ENCODE assay signal across 9 cellular contexts in genomic region chr4:40055379-40055872, GRCh38. TPM values are rescaled to one million over a fixed set of nuclear protein-coding genes. Genes with fewer than 3 reads are reported as not detected.
DNase-seq lines count a peak whose midpoint lies in the region; ATAC-seq, FAIRE-seq and TF ChIP-seq lines count a peak whose summit lies in the region.
"Had no signal": no experiment of that assay in that cellular context is flagged by ENCODE, and none has a peak within 500 bp of the region (broad histone marks: within the 10 kb centered on the region; RNA-seq: fewer than 3 reads in every experiment).

No MANE protein-coding gene starts in this region.

- H3K27ac Mint-ChIP-seq in activated CD4-positive, alpha-beta T cell treated with anti-CD3 and anti-CD28 coated beads for 36 hours, result peak overlapping the region; percentile 97
- peak overlapping the region; percentile 97 to 100 (median 99) for H3K27ac Mint-ChIP-seq in brain

- H3K36me3 ChIP-seq in OCI-LY1 (ENCODE audit: insufficient read depth, low read length) (no peaks in the 10 kb centered on the region), mesodermal cell (ENCODE audit: control insufficient read depth, insufficient read depth, low read length) (peaks cover 10% of the 10 kb centered on the region), testis (ENCODE audit: low read depth, missing control alignments) (no peaks in the 10 kb centered on the region)

- peaks cover 39% of the 10 kb centered on the region for H3K4me1 ChIP-seq in OCI-LY1 (ENCODE audit: insufficient read depth, low read length, severe bottlenecking)
- peaks cover 14% of the 10 kb centered on the region for H3K4me1 ChIP-seq in mesodermal cell (ENCODE audit: control insufficient read depth, insufficient read depth, low read length, poor library complexity, severe bottlenecking)
- H3K4me1 ChIP-seq in testis, result peaks cover 6% of the 10 kb centered on the region

- H3K9ac ChIP-seq in OCI-LY1 (ENCODE audit: low read length), result peak overlapping the region; percentile 89

- H3K27ac ChIP-seq in OCI-LY1 (ENCODE audit: low read depth, low read length, poor library complexity, severe bottlenecking) (peak overlapping the region; percentile 90), mesodermal cell (ENCODE audit: low read depth, low read length, severe bottlenecking) (peak overlapping the region; percentile 100), testis (peak overlapping the region; percentile 99 to 100)

- H3K4me3 ChIP-seq in OCI-LY1 (ENCODE audit: low read depth, low read length, poor library complexity, severe bottlenecking), result peak overlapping the region; percentile 82
- H3K4me3 ChIP-seq in mesodermal cell (ENCODE audit: extremely low read depth, insufficient read depth, low read length, poor library complexity, severe bottlenecking), result peak overlapping the region; percentile 81
- H3K4me3 ChIP-seq in testis, result peak overlapping the region; percentile 90 to 96

- H4K20me1 ChIP-seq in OCI-LY1 (ENCODE audit: insufficient read depth, low read length), result no peaks in the 10 kb centered on the region

- no peaks in the 10 kb centered on the region for H3K9me3 Mint-ChIP-seq in activated CD4-positive, alpha-beta T cell treated with anti-CD3 and anti-CD28 coated beads for 36 hours (ENCODE audit: low read depth)
- peaks cover 0 to 3% (median 0%) of the 10 kb centered on the region in 5 experiments for H3K9me3 Mint-ChIP-seq in brain

- H3K27me3 ChIP-seq in OCI-LY1 (ENCODE audit: insufficient read depth, low read length) (no peaks in the 10 kb centered on the region), testis (no peaks in the 10 kb centered on the region)

- POLR2A ChIA-PET in activated CD4-positive, alpha-beta T cell treated with anti-CD3 and anti-CD28 coated beads for 36 hours (lab: Charles Lee), result interaction anchor here (0.9 to 1.6 kb wide), 4 partner anchors 77 to 261 kb away, joined by 4 to 9 read pairs (median 5); partner anchors contain the start of gene PDS5A

- H3K9me3 ChIP-seq in OCI-LY1 (ENCODE audit: low read length), result no peaks in the 10 kb centered on the region
- H3K9me3 ChIP-seq in mesodermal cell (ENCODE audit: control insufficient read depth, low read length), result no peaks in the 10 kb centered on the region
- H3K9me3 ChIP-seq in testis, result no peaks in the 10 kb centered on the region

- peak; percentile 5 for ATAC-seq in activated CD4-positive, alpha-beta T cell treated with anti-CD3 and anti-CD28 coated beads for 36 hours

- peaks cover 5% of the 10 kb centered on the region for H3K36me3 Mint-ChIP-seq in activated CD4-positive, alpha-beta T cell treated with anti-CD3 and anti-CD28 coated beads for 36 hours (ENCODE audit: low read depth)
- peaks cover 10% of the 10 kb centered on the region for H3K36me3 Mint-ChIP-seq in brain

- H2AFZ ChIP-seq in OCI-LY1 (ENCODE audit: low read length), result no peak overlapping the region

- H3K79me2 ChIP-seq in OCI-LY1 (ENCODE audit: insufficient read depth, low read length), result peaks cover 13% of the 10 kb centered on the region

- DNase-seq in activated CD4-positive, alpha-beta T cell treated with anti-CD3 and anti-CD28 coated beads for 36 hours, result peak; percentile 70
- DNase-seq in activated CD4-positive, alpha-beta T cell treated with anti-CD3 and anti-CD28 coated beads, Interleukin-2, amount 50 U/mL, for 1 hour, result no peak
- DNase-seq in testis, result no peak
- no peak for DNase-seq in ureter (ENCODE audit: low spot score)
- no peak for DNase-seq in H54 (ENCODE audit: insufficient read length, low spot score)

- H3K4me3 Mint-ChIP-seq in activated CD4-positive, alpha-beta T cell treated with anti-CD3 and anti-CD28 coated beads for 36 hours, result peak overlapping the region; percentile 92
- peak overlapping the region; percentile 84 to 94 (median 89) for H3K4me3 Mint-ChIP-seq in brain

- no peaks in the 10 kb centered on the region for H3K9me2 ChIP-seq in OCI-LY1 (ENCODE audit: low read depth, low read length)

- H3K27me3 Mint-ChIP-seq in activated CD4-positive, alpha-beta T cell treated with anti-CD3 and anti-CD28 coated beads for 36 hours, result no peaks in the 10 kb centered on the region
- H3K27me3 Mint-ChIP-seq in brain, result peaks cover 13% of the 10 kb centered on the region

- TF ChIP-seq CTCF in OCI-LY1 (IDR thresholded peaks at IDR 0.05; ENCODE audit: low read length) (no peak), brain (conservative IDR thresholded peaks at IDR 0.05) (no peak), testis (IDR thresholded peaks at IDR 0.05) (no peak)

- CTCF ChIA-PET in activated CD4-positive, alpha-beta T cell treated with anti-CD3 and anti-CD28 coated beads for 36 hours (lab: Charles Lee), result interaction anchor here (0.6 to 1.6 kb wide), 12 partner anchors 77 to 833 kb away, joined by 3 to 16 read pairs (median 5); no protein-coding TSS in a partner anchor

- intact Hi-C loops in activated CD4-positive, alpha-beta T cell treated with anti-CD3 and anti-CD28 coated beads for 36 hours (cut with DNase I, micrococcal nuclease), result loop anchor here (1.0 to 10.0 kb wide), 9 partner anchors 9 to 787 kb away; no protein-coding TSS in a partner anchor
- intact Hi-C loops in testis (cut with DNase I; ENCODE audit: low total_unique reads), result no loop called here

- FAIRE-seq in H54 (lab: Jason Lieb, UNC), result no peak
- FAIRE-seq: frontal cortex had no signal

- H3K4me1 Mint-ChIP-seq in activated CD4-positive, alpha-beta T cell treated with anti-CD3 and anti-CD28 coated beads for 36 hours, result peaks cover 30% of the 10 kb centered on the region
- H3K4me1 Mint-ChIP-seq in brain, result peaks cover 38% of the 10 kb centered on the region

- no peak for TF ChIP-seq POLR2A in testis (IDR thresholded peaks at IDR 0.05)
- TF ChIP-seq POLR2A in H54 (IDR thresholded peaks at IDR 0.05; ENCODE audit: low read depth, low read length), result no peak

- peak overlapping the region; percentile 95 for H3K4me2 ChIP-seq in OCI-LY1 (ENCODE audit: low read length)

- no peaks in the 10 kb centered on the region for H3F3A ChIP-seq in OCI-LY1 (ENCODE audit: insufficient read depth, low read length)

- 16 to 27% methylated on average over 3 of the region's 8 CpGs for WGBS in mesodermal cell (ENCODE audit: insufficient coverage in 2 of 2), 2 experiments
- WGBS in testis, 2 donors, result 1 to 4% methylated on average over 8 of the region's 8 CpGs

RNA-seq across cellular contexts. Expression of gene N4BP2, which starts 1.2 kb away (rescaled TPM):
- total RNA-seq in activated CD4-positive, alpha-beta T cell treated with anti-CD3 and anti-CD28 coated beads for 36 hours, result 10 to 100 TPM; 16.2 to 23.2 TPM
- 2.2 TPM for polyA plus RNA-seq in brain (ENCODE audit: insufficient read depth, low read depth, low replicate concordance)
- 23.0 TPM for polyA plus RNA-seq in mesodermal cell (2013, experiment 1 of 2)
- 25.4 TPM for polyA plus RNA-seq in mesodermal cell (2013, experiment 2 of 2)
- 10 to 100 TPM in 1 of 2 donors, 1 to 10 TPM in 1; 8.5 to 14.6 TPM for total RNA-seq in testis
- 3.9 TPM for polyA plus RNA-seq in testis (ENCODE audit: insufficient read depth, low read depth, low replicate concordance)
- total RNA-seq in ureter, result 14.0 TPM
